In the genomic region with DNA sequence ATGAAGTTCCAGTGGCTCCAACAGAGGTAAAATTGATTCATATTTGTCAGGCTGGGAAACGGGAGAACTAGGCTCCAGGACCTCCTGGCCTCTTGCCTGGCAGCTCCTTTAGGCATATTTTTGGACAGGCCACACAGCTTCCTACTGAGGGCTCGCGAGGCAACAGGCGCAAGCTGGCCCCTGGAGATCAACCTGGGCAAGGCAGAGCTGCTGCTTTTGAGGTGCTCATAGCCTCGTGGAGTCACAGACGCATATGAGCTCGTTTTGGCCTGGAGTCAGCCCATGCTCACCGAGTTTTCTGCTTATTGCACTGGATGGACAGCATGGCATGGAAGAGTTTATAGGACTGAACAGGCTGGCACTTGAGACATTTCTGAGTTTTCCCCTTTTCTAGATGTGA, we compare ENCODE assay signal across 13 cellular contexts.
"Had no signal": no experiment of that assay in that cellular context is flagged by ENCODE, and none has a peak within 500 bp of the region (broad histone marks: within the 10 kb centered on the region; RNA-seq: fewer than 3 reads in every experiment).

No MANE protein-coding gene starts in this region.

- H3K4me3 Mint-ChIP-seq: activated naive CD8-positive, alpha-beta T cell treated with anti-CD3 and anti-CD28 coated beads for 36 hours; naive thymus-derived CD4-positive, alpha-beta T cell; neural progenitor cell had no signal

- H3K27me3 Mint-ChIP-seq: activated naive CD8-positive, alpha-beta T cell treated with anti-CD3 and anti-CD28 coated beads for 36 hours; naive thymus-derived CD4-positive, alpha-beta T cell had no signal

- H3K27ac Mint-ChIP-seq: activated naive CD8-positive, alpha-beta T cell treated with anti-CD3 and anti-CD28 coated beads for 36 hours; naive thymus-derived CD4-positive, alpha-beta T cell; neural progenitor cell had no signal

- DNase-seq: activated CD4-positive, alpha-beta T cell treated with anti-CD3 and anti-CD28 coated beads, Interleukin-2, amount 50 U/mL, for 48 hours; activated gamma-delta T cell; activated naive CD8-positive, alpha-beta T cell treated with anti-CD3 and anti-CD28 coated beads for 36 hours; activated T-cell treated with anti-CD3 and anti-CD28 coated beads, Interleukin-2, amount 50 U/mL, for 48 hours; amniotic stem cell; kidney; left lung; mesenchymal stem cell; sigmoid colon; stimulated activated naive CD4-positive, alpha-beta T cell; thyroid gland had no signal

- H3K9me3 Mint-ChIP-seq: activated naive CD8-positive, alpha-beta T cell treated with anti-CD3 and anti-CD28 coated beads for 36 hours had no signal

- ATAC-seq: left lung; naive thymus-derived CD4-positive, alpha-beta T cell had no signal

- H3K36me3 Mint-ChIP-seq: activated naive CD8-positive, alpha-beta T cell treated with anti-CD3 and anti-CD28 coated beads for 36 hours; naive thymus-derived CD4-positive, alpha-beta T cell; neural progenitor cell had no signal
